ENCODE assay signal across 12 cellular contexts in the genomic region with DNA sequence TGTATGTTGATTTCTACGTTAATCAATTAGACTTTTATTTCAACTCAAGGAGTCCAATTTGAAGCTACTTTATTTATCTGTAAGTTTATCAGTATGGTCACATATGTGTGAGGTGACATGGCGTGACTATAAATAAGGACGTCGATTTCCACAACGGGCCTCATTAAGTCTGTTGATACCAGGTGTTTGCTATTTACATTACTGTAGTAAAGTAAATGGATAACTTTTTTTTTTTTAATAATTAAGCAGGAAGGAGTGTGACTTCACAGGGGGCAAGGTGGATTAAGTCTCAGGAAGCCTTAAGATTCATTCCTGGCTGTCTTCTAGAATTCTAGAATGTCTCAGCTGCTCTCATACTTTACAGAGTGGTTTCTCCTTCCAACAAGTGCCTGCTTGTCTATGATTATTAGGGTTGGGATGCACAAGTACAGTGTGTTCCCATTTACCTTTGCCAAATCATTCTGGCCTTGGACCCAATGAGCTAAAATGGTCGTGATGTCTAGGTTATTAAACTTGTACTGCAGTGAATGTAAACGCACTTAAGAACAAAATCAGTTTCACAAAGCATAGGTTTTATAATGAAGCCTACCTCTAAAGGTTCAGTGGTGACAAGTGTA. TPM values are rescaled to one million over a fixed set of nuclear protein-coding genes. Genes with fewer than 3 reads are reported as not detected.
A peak's percentile ranks its signal among the peaks of the same experiment; 100 is the strongest.
DNase-seq lines count a peak whose midpoint lies in the region; ATAC-seq and TF ChIP-seq lines count a peak whose summit lies in the region.
"Had no signal": no experiment of that assay in that cellular context is flagged by ENCODE, and none has a peak within 500 bp of the region (broad histone marks: within the 10 kb centered on the region; RNA-seq: fewer than 3 reads in every experiment).

No MANE protein-coding gene starts in this region.

- no peak overlapping the region for H2AFZ ChIP-seq in osteoblast (ENCODE audit: low read length)

- no peaks in the 10 kb centered on the region for H3K27me3 ChIP-seq in osteoblast (ENCODE audit: insufficient read depth, low read length)

- H3K36me3 Mint-ChIP-seq in chondrocyte (ENCODE audit: low read depth), result no peaks in the 10 kb centered on the region
- peaks cover 2% of the 10 kb centered on the region for H3K36me3 Mint-ChIP-seq in activated CD4-positive, alpha-beta T cell treated with anti-CD3 and anti-CD28 coated beads, Interleukin-2, amount 10 ng/mL, durations not matched to agents 7 days and 5 days (ENCODE audit: low read depth)

- peak overlapping the region; percentile 5 for H3K4me3 Mint-ChIP-seq in chondrocyte (ENCODE audit: unreplicated experiment)
- no peak overlapping the region for H3K4me3 Mint-ChIP-seq in activated CD4-positive, alpha-beta T cell treated with anti-CD3 and anti-CD28 coated beads, Interleukin-2, amount 10 ng/mL, durations not matched to agents 7 days and 5 days
- H3K4me3 Mint-ChIP-seq: B cell; central memory CD8-positive, alpha-beta T cell; T-cell had no signal

- peak overlapping the region; percentile 69 for H3K4me2 ChIP-seq in osteoblast (ENCODE audit: insufficient read depth, low read length)

- no peaks in the 10 kb centered on the region for H3K79me2 ChIP-seq in osteoblast (ENCODE audit: insufficient read depth, low read length)

- H3K4me1 Mint-ChIP-seq in chondrocyte (ENCODE audit: low read depth), result peaks cover 59% of the 10 kb centered on the region
- H3K4me1 Mint-ChIP-seq in activated CD4-positive, alpha-beta T cell treated with anti-CD3 and anti-CD28 coated beads, Interleukin-2, amount 10 ng/mL, durations not matched to agents 7 days and 5 days, result peaks cover 22% of the 10 kb centered on the region
- H3K4me1 Mint-ChIP-seq: central memory CD8-positive, alpha-beta T cell had no signal

- H3K27ac ChIP-seq in 22Rv1 (peak overlapping the region; percentile 67), osteoblast (ENCODE audit: low read depth, low read length) (peak overlapping the region; percentile 86)

- H3K4me3 ChIP-seq in osteoblast (ENCODE audit: insufficient read depth, low read length), result no peak overlapping the region

- DNase-seq in chondrocyte (ENCODE audit: low spot score), result no peak
- DNase-seq in osteoblast (ENCODE audit: insufficient read length, low spot score, missing footprints), result no peak
- no peak for DNase-seq in dedifferentiated amniotic fluid mesenchymal stem cell (ENCODE audit: extremely low spot score)
- DNase-seq in SIG-M5 treated with dmso at 0.1 percent for 504 hours (lab: John Stamatoyannopoulos, UW; ENCODE audit: unreplicated experiment), result no peak
- no peak for DNase-seq in activated CD4-positive, alpha-beta T cell treated with anti-CD3 and anti-CD28 coated beads, Interleukin-2, amount 10 ng/mL, durations not matched to agents 7 days and 5 days
- DNase-seq: T-cell had no signal

- ATAC-seq in HG02981 (IDR thresholded peaks at IDR 0.05; ENCODE audit: unreplicated experiment) (peak; percentile 37), HG03159 (IDR thresholded peaks at IDR 0.05; ENCODE audit: unreplicated experiment) (no peak)

- POLR2A ChIA-PET in activated CD4-positive, alpha-beta T cell treated with anti-CD3 and anti-CD28 coated beads, Interleukin-2, amount 10 ng/mL, durations not matched to agents 7 days and 5 days (lab: Charles Lee), result interaction anchor here (0.6 kb wide), 1 partner anchor 58 kb away, joined by 4 read pairs; no protein-coding TSS in a partner anchor

- H3K4me1 ChIP-seq in osteoblast (ENCODE audit: insufficient read depth, low read length), result peaks cover 57% of the 10 kb centered on the region

- CTCF ChIA-PET in activated CD4-positive, alpha-beta T cell treated with anti-CD3 and anti-CD28 coated beads, Interleukin-2, amount 10 ng/mL, durations not matched to agents 7 days and 5 days (lab: Charles Lee), result interaction anchor here (1.1 to 1.9 kb wide), 2 partner anchors 7 to 23 kb away, joined by 4 to 5 read pairs; no protein-coding TSS in a partner anchor

- H3K27me3 Mint-ChIP-seq in chondrocyte (ENCODE audit: low read depth), result no peaks in the 10 kb centered on the region
- no peaks in the 10 kb centered on the region for H3K27me3 Mint-ChIP-seq in activated CD4-positive, alpha-beta T cell treated with anti-CD3 and anti-CD28 coated beads, Interleukin-2, amount 10 ng/mL, durations not matched to agents 7 days and 5 days
- H3K27me3 Mint-ChIP-seq: B cell; central memory CD8-positive, alpha-beta T cell; T-cell had no signal

- no peaks in the 10 kb centered on the region for H3K9me3 ChIP-seq in osteoblast (ENCODE audit: low read depth, low read length)

- no peak for TF ChIP-seq CTCF in 22Rv1 (IDR thresholded peaks at IDR 0.05)
- no peak for TF ChIP-seq CTCF in chondrocyte (IDR thresholded peaks at IDR 0.05)
- TF ChIP-seq CTCF in osteoblast (IDR thresholded peaks at IDR 0.05; ENCODE audit: extremely low read depth, low read depth, low read length), result no peak

- no peaks in the 10 kb centered on the region for H4K20me1 ChIP-seq in osteoblast (ENCODE audit: insufficient read depth, low read length)

- peaks cover 13% of the 10 kb centered on the region for H3K36me3 ChIP-seq in osteoblast (ENCODE audit: insufficient read depth, low read length)

- H3K9me3 Mint-ChIP-seq in chondrocyte (ENCODE audit: low read depth), result no peaks in the 10 kb centered on the region
- H3K9me3 Mint-ChIP-seq in activated CD4-positive, alpha-beta T cell treated with anti-CD3 and anti-CD28 coated beads, Interleukin-2, amount 10 ng/mL, durations not matched to agents 7 days and 5 days, result no peaks in the 10 kb centered on the region
- H3K9me3 Mint-ChIP-seq: central memory CD8-positive, alpha-beta T cell; T-cell had no signal

- H3K27ac Mint-ChIP-seq in chondrocyte (ENCODE audit: unreplicated experiment), result peak overlapping the region; percentile 91
- no peak overlapping the region for H3K27ac Mint-ChIP-seq in activated CD4-positive, alpha-beta T cell treated with anti-CD3 and anti-CD28 coated beads, Interleukin-2, amount 10 ng/mL, durations not matched to agents 7 days and 5 days
- H3K27ac Mint-ChIP-seq: B cell, T-cell had no signal

RNA-seq across cellular contexts. Expression of a gene that starts 15.5 kb away (rescaled TPM):
- 12.8 to 99.2 TPM (median 93.1 TPM) in 3 replicates for total RNA-seq in chondrocyte
- total RNA-seq in osteoblast, result 15.6 and 19.9 TPM in 2 replicates
- total RNA-seq in activated CD4-positive, alpha-beta T cell treated with anti-CD3 and anti-CD28 coated beads, Interleukin-2, amount 10 ng/mL, durations not matched to agents 7 days and 5 days, result 1 to 10 TPM; 5.0 to 6.6 TPM
- total RNA-seq: NCI-H460 had no signal
